In the genomic region with DNA sequence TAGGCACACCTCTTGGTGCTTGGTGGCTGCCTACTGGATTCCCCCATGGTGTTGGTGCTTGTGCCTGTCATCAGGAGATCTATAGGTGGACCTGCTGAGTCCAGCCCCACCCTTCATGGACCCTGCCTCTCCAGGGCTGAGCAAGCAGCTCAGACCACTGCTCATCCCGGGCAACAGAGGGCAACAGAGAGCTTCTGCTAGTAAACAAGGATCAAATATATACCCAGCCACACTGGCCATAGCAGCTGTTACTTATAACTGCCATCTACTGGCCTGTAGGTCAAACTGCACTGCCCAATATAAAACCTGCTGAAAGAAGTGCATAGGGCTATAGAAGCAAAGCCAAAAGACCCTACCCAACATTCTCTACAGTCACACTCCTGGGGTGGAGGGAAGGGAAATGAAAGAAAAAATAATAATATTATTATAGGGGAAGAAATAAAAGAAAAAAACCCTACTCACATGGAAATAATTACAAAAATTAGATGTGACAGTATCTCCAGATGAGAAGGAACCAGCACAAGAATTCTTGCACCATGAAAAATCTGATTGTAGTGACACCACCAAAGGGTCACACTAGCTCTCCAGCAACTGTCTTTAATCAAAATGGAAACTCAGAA, we compare ENCODE assay signal across 8 cellular contexts. TPM values are rescaled to one million over a fixed set of nuclear protein-coding genes. Genes with fewer than 3 reads are reported as not detected.
A peak's percentile ranks its signal among the peaks of the same experiment; 100 is the strongest.
DNase-seq lines count a peak whose midpoint lies in the region; ATAC-seq and TF ChIP-seq lines count a peak whose summit lies in the region.

No MANE protein-coding gene starts in this region.

- H3K27ac Mint-ChIP-seq in activated T-helper 1 cell treated with anti-CD3 and anti-CD28 coated beads, Interleukin-12 subunit alpha, Interleukin-12 subunit beta, Interleukin-2, Interleukin-4 antibody, amounts not matched to agents 30 ng/mL and 10 ng/mL and 1 ng/mL, durations not matched to agents 14 hours and 24 hours and 36 hours: no peak overlapping the region

- no TSS peak for BruUV-seq in OCI-LY7 (replicated peaks; lab: Mats Ljungman, UMichigan)

- no peak overlapping the region for H3K4me2 ChIP-seq in OCI-LY7 (ENCODE audit: low read length)

- no peaks in the 10 kb centered on the region for H3K79me2 ChIP-seq in OCI-LY7 (ENCODE audit: insufficient read depth, low read depth, low read length)

- H3K4me1 Mint-ChIP-seq in activated T-helper 1 cell treated with anti-CD3 and anti-CD28 coated beads, Interleukin-12 subunit alpha, Interleukin-12 subunit beta, Interleukin-2, Interleukin-4 antibody, amounts not matched to agents 30 ng/mL and 10 ng/mL and 1 ng/mL, durations not matched to agents 14 hours and 24 hours and 36 hours (ENCODE audit: low read depth): no peaks in the 10 kb centered on the region

- H3K9me3 ChIP-seq in OCI-LY7 (ENCODE audit: low read length): no peaks in the 10 kb centered on the region

- H3K9me2 ChIP-seq in OCI-LY7 (ENCODE audit: insufficient read depth, low read length): no peaks in the 10 kb centered on the region

- peaks cover 36% of the 10 kb centered on the region for H3K27me3 Mint-ChIP-seq in activated T-helper 1 cell treated with anti-CD3 and anti-CD28 coated beads, Interleukin-12 subunit alpha, Interleukin-12 subunit beta, Interleukin-2, Interleukin-4 antibody, amounts not matched to agents 30 ng/mL and 10 ng/mL and 1 ng/mL, durations not matched to agents 14 hours and 24 hours and 36 hours (ENCODE audit: insufficient read depth)

- H3K36me3 ChIP-seq in OCI-LY7 (ENCODE audit: insufficient read depth, low read length): no peaks in the 10 kb centered on the region

- peak; percentile 89 for DNase-seq in DMS 273 (lab: John Stamatoyannopoulos, UW; ENCODE audit: unreplicated experiment)
- peak; percentile 82 for DNase-seq in OCI-LY7 (ENCODE audit: low spot score)
- DNase-seq in activated T-helper 1 cell treated with anti-CD3 and anti-CD28 coated beads, Interleukin-12 subunit alpha, Interleukin-12 subunit beta, Interleukin-2, Interleukin-4 antibody, amounts not matched to agents 30 ng/mL and 10 ng/mL and 1 ng/mL, durations not matched to agents 14 hours and 24 hours and 36 hours (ENCODE audit: low spot score): peak; percentile 56
- DNase-seq in inferior parietal cortex (ENCODE audit: extremely low spot score): peak; percentile 8
- peak; percentile 13 to 21 for DNase-seq in stimulated activated CD8-positive, alpha-beta memory T cell treated with anti-CD3 and anti-CD28 coated beads, Interleukin-15, amount 100 ng/mL, for 48 hours (ENCODE audit: low read depth in 2 of 2)
- DNase-seq in NCI-H2196 treated with DMSO at 0.1 percent for 48 hours (lab: John Stamatoyannopoulos, UW; ENCODE audit: unreplicated experiment): no peak

- no peak overlapping the region for H2AFZ ChIP-seq in OCI-LY7 (ENCODE audit: low read length)

- no peaks in the 10 kb centered on the region for H3K4me1 ChIP-seq in OCI-LY7 (ENCODE audit: insufficient read depth, low read length, poor library complexity, severe bottlenecking)

- TF ChIP-seq CTCF in OCI-LY7 (conservative IDR thresholded peaks at IDR 0.05; ENCODE audit: low read length): peak; percentile 93

- H3K27ac ChIP-seq in OCI-LY7 (ENCODE audit: low read depth, low read length, poor library complexity, severe bottlenecking): no peak overlapping the region

- no peaks in the 10 kb centered on the region for H3K36me3 Mint-ChIP-seq in activated T-helper 1 cell treated with anti-CD3 and anti-CD28 coated beads, Interleukin-12 subunit alpha, Interleukin-12 subunit beta, Interleukin-2, Interleukin-4 antibody, amounts not matched to agents 30 ng/mL and 10 ng/mL and 1 ng/mL, durations not matched to agents 14 hours and 24 hours and 36 hours (ENCODE audit: low read depth)

- CTCF ChIA-PET in OCI-LY7 (lab: Charles Lee; ENCODE audit: unreplicated experiment): interaction anchor here (0.6 kb wide), 1 partner anchor 18 kb away, joined by 3 read pairs; no protein-coding TSS in a partner anchor

- no peak overlapping the region for H3K4me3 ChIP-seq in OCI-LY7 (ENCODE audit: low read depth, low read length, poor library complexity, severe bottlenecking)

- ATAC-seq in GM19438 (IDR thresholded peaks at IDR 0.05; ENCODE audit: low read depth, unreplicated experiment) (peak; percentile 100), HG03432 (IDR thresholded peaks at IDR 0.05; ENCODE audit: unreplicated experiment) (peak; percentile 100)

- no peak overlapping the region for H3K4me3 Mint-ChIP-seq in activated T-helper 1 cell treated with anti-CD3 and anti-CD28 coated beads, Interleukin-12 subunit alpha, Interleukin-12 subunit beta, Interleukin-2, Interleukin-4 antibody, amounts not matched to agents 30 ng/mL and 10 ng/mL and 1 ng/mL, durations not matched to agents 14 hours and 24 hours and 36 hours

- intact Hi-C loops in OCI-LY7 (cut with micrococcal nuclease; ENCODE audit: unreplicated experiment): loop anchor here (10.0 kb wide), 2 partner anchors 113 to 767 kb away; no protein-coding TSS in a partner anchor
- intact Hi-C loops in activated T-helper 1 cell treated with anti-CD3 and anti-CD28 coated beads, Interleukin-12 subunit alpha, Interleukin-12 subunit beta, Interleukin-2, Interleukin-4 antibody, amounts not matched to agents 30 ng/mL and 10 ng/mL and 1 ng/mL, durations not matched to agents 14 hours and 24 hours and 36 hours (cut with micrococcal nuclease): loop anchor here (1.0 to 2.0 kb wide), 5 partner anchors 30 to 340 kb away; a partner anchor contains a TSS

- POLR2A ChIA-PET in OCI-LY7 (lab: Charles Lee): interaction anchor here (0.7 to 1.1 kb wide), 2 partner anchors 10 to 34 kb away, joined by 4 to 6 read pairs; no protein-coding TSS in a partner anchor

- H4K20me1 ChIP-seq in OCI-LY7 (ENCODE audit: insufficient read depth, low read length): no peaks in the 10 kb centered on the region

- no peaks in the 10 kb centered on the region for H3K9me3 Mint-ChIP-seq in activated T-helper 1 cell treated with anti-CD3 and anti-CD28 coated beads, Interleukin-12 subunit alpha, Interleukin-12 subunit beta, Interleukin-2, Interleukin-4 antibody, amounts not matched to agents 30 ng/mL and 10 ng/mL and 1 ng/mL, durations not matched to agents 14 hours and 24 hours and 36 hours

RNA-seq across cellular contexts. Expression of a gene that starts 54.9 kb away (rescaled TPM):
- 23.8 and 23.9 TPM in 2 replicates for total RNA-seq in OCI-LY7 (2014; rRNA removed; shearing (Covaris generic))
- total RNA-seq in OCI-LY7 (2022): 42.2 and 44.0 TPM in 2 replicates
- 39.1 and 44.2 TPM in 2 replicates for total RNA-seq in activated T-helper 1 cell treated with anti-CD3 and anti-CD28 coated beads, Interleukin-12 subunit alpha, Interleukin-12 subunit beta, Interleukin-2, Interleukin-4 antibody, amounts not matched to agents 30 ng/mL and 10 ng/mL and 1 ng/mL, durations not matched to agents 14 hours and 24 hours and 36 hours
